ENCODE assay signal across 9 cellular contexts in genomic region chr1:92487078-92487605, GRCh38. TPM values are rescaled to one million over a fixed set of nuclear protein-coding genes. Genes with fewer than 3 reads are reported as not detected.
DNase-seq lines count a peak whose midpoint lies in the region; ATAC-seq and TF ChIP-seq lines count a peak whose summit lies in the region.
"Had no signal": no experiment of that assay in that cellular context is flagged by ENCODE, and none has a peak within 500 bp of the region (broad histone marks: within the 10 kb centered on the region; RNA-seq: fewer than 3 reads in every experiment).

No MANE protein-coding gene starts in this region.

- H3K4me3 Mint-ChIP-seq in H9 (peak overlapping the region; percentile 40 to 69), brain (peak overlapping the region; percentile 27 to 67 (median 39))
- H3K4me3 Mint-ChIP-seq in natural killer cell treated with Interleukin-12 subunit alpha and Interleukin-12 subunit beta and Interleukin-15 and Interleukin-18, amount 100 ng/mL, for 72 hours: peak overlapping the region; percentile 99

- H3K27me3 Mint-ChIP-seq in H9 (ENCODE audit: low read depth) (peaks cover 79% of the 10 kb centered on the region), brain (peaks cover 96% of the 10 kb centered on the region)
- H3K27me3 Mint-ChIP-seq in natural killer cell treated with Interleukin-12 subunit alpha and Interleukin-12 subunit beta and Interleukin-15 and Interleukin-18, amount 100 ng/mL, for 72 hours: no peaks in the 10 kb centered on the region

- H3K18ac ChIP-seq in H9 (ENCODE audit: insufficient read length, low read depth, low read length): no peak overlapping the region

- no peak overlapping the region for H2BK15ac ChIP-seq in H9 (ENCODE audit: low read depth, low read length)

- no CpG with 5 or more reads among the region's 7 CpGs for WGBS in H9 (ENCODE audit: extremely low coverage, insufficient read length, low lambda C conversion rate)

- H4K8ac ChIP-seq in H9 (replicated peaks; ENCODE audit: insufficient read length, low read depth, low read length): no peak overlapping the region

- H3K14ac ChIP-seq in H9 (ENCODE audit: insufficient read depth, low read length): no peak overlapping the region

- H2BK12ac ChIP-seq in H9 (ENCODE audit: insufficient read length, low read depth, low read length): no peak overlapping the region

- H3K27ac Mint-ChIP-seq in H9 (no peak overlapping the region), brain (no peak overlapping the region)
- H3K27ac Mint-ChIP-seq in natural killer cell treated with Interleukin-12 subunit alpha and Interleukin-12 subunit beta and Interleukin-15 and Interleukin-18, amount 100 ng/mL, for 72 hours: peak overlapping the region; percentile 88 to 96

- DNase-seq in H9 (no peak), NCI-H2171 treated with DMSO at 0.1 percent for 48 hours (lab: John Stamatoyannopoulos, UW) (no peak)
- no peak for DNase-seq in natural killer cell treated with Interleukin-12 subunit alpha and Interleukin-12 subunit beta and Interleukin-15 and Interleukin-18, amount 100 ng/mL, for 72 hours (ENCODE audit: low spot score)
- DNase-seq in activated CD4-positive, alpha-beta T cell treated with anti-CD3 and anti-CD28 coated beads, Interleukin-2, amount 50 U/mL, for 1 hour: no peak
- DNase-seq: NCI-H446 had no signal

- peaks cover 36% of the 10 kb centered on the region for H3K23me2 ChIP-seq in H9 (ENCODE audit: insufficient read length, low read depth, low read length, poor library complexity, severe bottlenecking)

- H3K79me2 ChIP-seq in H9 (ENCODE audit: insufficient read depth, low read length): no peaks in the 10 kb centered on the region

- H3K27me3 ChIP-seq in BLaER1 treated with 17β-estradiol and CSF1 and Interleukin-3, amounts not matched to agents 10 nM and 100 nM: peaks cover 14 to 52% (median 15%) of the 10 kb centered on the region in 11 experiments; a peak in 19 of 22 replicates
- peaks cover 57% of the 10 kb centered on the region for H3K27me3 ChIP-seq in H9 (ENCODE audit: insufficient read depth, low read length)

- TF ChIP-seq CTCF in H9 (conservative IDR thresholded peaks at IDR 0.05): no peak
- no peak for TF ChIP-seq CTCF in brain (conservative IDR thresholded peaks at IDR 0.05)

- H3K36me3 Mint-ChIP-seq in H9 (ENCODE audit: insufficient read depth in 1 of 3, low read depth in 3 of 3): peaks cover 0 to 2% (median 0%) of the 10 kb centered on the region in 3 experiments; a peak in 1 of 7 replicates
- no peaks in the 10 kb centered on the region for H3K36me3 Mint-ChIP-seq in brain
- H3K36me3 Mint-ChIP-seq in natural killer cell treated with Interleukin-12 subunit alpha and Interleukin-12 subunit beta and Interleukin-15 and Interleukin-18, amount 100 ng/mL, for 72 hours: no peaks in the 10 kb centered on the region

- H3K79me1 ChIP-seq in H9 (ENCODE audit: insufficient read depth, low read depth, low read length, poor library complexity, severe bottlenecking): no peaks in the 10 kb centered on the region

- 0 out of 22 replicates have a peak, but pooled peaks cover 0 to 2% (median 0%) of the 10 kb centered on the region in 11 experiments for H3K9me3 ChIP-seq in BLaER1 treated with 17β-estradiol and CSF1 and Interleukin-3, amounts not matched to agents 10 nM and 100 nM (replicated peaks in 1 of 11)
- H3K9me3 ChIP-seq in H9 (ENCODE audit: control insufficient read depth, low read depth, low read length): no peaks in the 10 kb centered on the region

- peak overlapping the region; percentile 87 to 100 (median 99) for H3K4me2 ChIP-seq in BLaER1 treated with 17β-estradiol and CSF1 and Interleukin-3, amounts not matched to agents 10 nM and 100 nM
- H3K4me2 ChIP-seq in H9 (ENCODE audit: insufficient read depth, insufficient read length, low read length): peak overlapping the region; percentile 74

- H3K56ac ChIP-seq in H9 (ENCODE audit: insufficient read length, low read depth, low read length): no peak overlapping the region

- no peak overlapping the region for H3T11ph ChIP-seq in H9 (ENCODE audit: low read length)

- H3K4me1 Mint-ChIP-seq in H9: peaks cover 19 to 26% of the 10 kb centered on the region in 2 experiments
- peaks cover 36% of the 10 kb centered on the region for H3K4me1 Mint-ChIP-seq in brain
- H3K4me1 Mint-ChIP-seq in natural killer cell treated with Interleukin-12 subunit alpha and Interleukin-12 subunit beta and Interleukin-15 and Interleukin-18, amount 100 ng/mL, for 72 hours (ENCODE audit: low read depth in 2 of 2): peaks cover 28 to 33% of the 10 kb centered on the region in 2 donors

- peaks cover 14 to 42% (median 31%) of the 10 kb centered on the region in 10 experiments; a peak in 18 of 20 replicates for H3K4me1 ChIP-seq in BLaER1 treated with 17β-estradiol and CSF1 and Interleukin-3, amounts not matched to agents 10 nM and 100 nM
- H3K4me1 ChIP-seq in H9 (ENCODE audit: insufficient read depth, low read length): no peaks in the 10 kb centered on the region

- ATAC-seq in natural killer cell treated with Interleukin-12 subunit alpha and Interleukin-12 subunit beta and Interleukin-15 and Interleukin-18, amount 100 ng/mL, for 72 hours: no peak
- ATAC-seq in GM19023 (IDR thresholded peaks at IDR 0.05; ENCODE audit: unreplicated experiment) (no peak), HG03039 (IDR thresholded peaks at IDR 0.05; ENCODE audit: unreplicated experiment) (no peak)

- H3K9me3 Mint-ChIP-seq in H9 (peaks cover 0 to 4% of the 10 kb centered on the region in 2 experiments; a peak in 1 of 5 replicates), brain (no peaks in the 10 kb centered on the region)
- H3K9me3 Mint-ChIP-seq in natural killer cell treated with Interleukin-12 subunit alpha and Interleukin-12 subunit beta and Interleukin-15 and Interleukin-18, amount 100 ng/mL, for 72 hours: no peaks in the 10 kb centered on the region

- peak overlapping the region in 8 of 11 experiments; percentile 84 to 94 (median 93); a peak in 16 of 22 replicates for H3K27ac ChIP-seq in BLaER1 treated with 17β-estradiol and CSF1 and Interleukin-3, amounts not matched to agents 10 nM and 100 nM
- no peak overlapping the region for H3K27ac ChIP-seq in H9 (ENCODE audit: insufficient read length, low read depth, low read length)

- no peak overlapping the region for H2AK5ac ChIP-seq in H9 (ENCODE audit: insufficient read length, low read length)

- H4K91ac ChIP-seq in H9 (ENCODE audit: insufficient read length, low read depth, low read length): no peak overlapping the region

- H3K4ac ChIP-seq in H9 (ENCODE audit: low read depth, low read length): no peak overlapping the region

- peak overlapping the region in 10 of 11 experiments; percentile 57 to 93 (median 90); a peak in 19 of 22 replicates for H3K9ac ChIP-seq in BLaER1 treated with 17β-estradiol and CSF1 and Interleukin-3, amounts not matched to agents 10 nM and 100 nM
- H3K9ac ChIP-seq in H9 (ENCODE audit: extremely low read depth, insufficient read length, low read length): no peak overlapping the region

- H4K20me1 ChIP-seq in BLaER1 treated with 17β-estradiol and CSF1 and Interleukin-3, amounts not matched to agents 10 nM and 100 nM: peaks cover 0 to 17% (median 12%) of the 10 kb centered on the region in 11 experiments; a peak in 8 of 22 replicates
- no peaks in the 10 kb centered on the region for H4K20me1 ChIP-seq in H9 (ENCODE audit: control insufficient read depth, insufficient read depth, insufficient read length)

- H2BK5ac ChIP-seq in H9 (ENCODE audit: insufficient read length, low read length): no peak overlapping the region

- peak overlapping the region; percentile 68 to 90 (median 76) for H3K4me3 ChIP-seq in BLaER1 treated with 17β-estradiol and CSF1 and Interleukin-3, amounts not matched to agents 10 nM and 100 nM

- H2BK120ac ChIP-seq in H9 (ENCODE audit: low read depth, low read length, poor library complexity, severe bottlenecking): no peak overlapping the region

- peaks cover 0 to 4% (median 0%) of the 10 kb centered on the region in 11 experiments; a peak in 5 of 22 replicates for H3K36me3 ChIP-seq in BLaER1 treated with 17β-estradiol and CSF1 and Interleukin-3, amounts not matched to agents 10 nM and 100 nM

- H4K5ac ChIP-seq in H9 (ENCODE audit: insufficient read length, low read depth, low read length): no peak overlapping the region

- no peak overlapping the region for H2AFZ ChIP-seq in H9 (ENCODE audit: low read length)

- no peak overlapping the region for H3K23ac ChIP-seq in H9 (ENCODE audit: insufficient read length, low read depth, low read length)

- H2BK20ac ChIP-seq in H9 (ENCODE audit: low read depth, low read length, poor library complexity, severe bottlenecking): no peak overlapping the region

RNA-seq across cellular contexts. Expression of gene GFI1, which starts 0.4 kb away (rescaled TPM):
- 0.11 TPM in 1 of 2 replicates, not detected in the other for total RNA-seq in H9 (2021)
- polyA plus RNA-seq in brain (ENCODE audit: insufficient read depth, low read depth, low replicate concordance): not detected
- total RNA-seq in natural killer cell treated with Interleukin-12 subunit alpha and Interleukin-12 subunit beta and Interleukin-15 and Interleukin-18, amount 100 ng/mL, for 72 hours: 10 to 100 TPM; 35.4 to 78.5 TPM

Comparison
In these comparisons a context has a peak if more than half of its experiments do, and no peak if none do; other contexts are left out.
1. H3K27ac Mint-ChIP-seq: peak in natural killer cell treated with Interleukin-12 subunit alpha and Interleukin-12 subunit beta and Interleukin-15 and Interleukin-18, amount 100 ng/mL, for 72 hours (2 of 2); none in H9 (0 of 3) and brain (0 of 5).
2. H3K4me3 Mint-ChIP-seq: peak in every context shown above with its lines; median percentile 99 in natural killer cell treated with Interleukin-12 subunit alpha and Interleukin-12 subunit beta and Interleukin-15 and Interleukin-18, amount 100 ng/mL, for 72 hours; 54 in H9; 39 in brain.
3. RNA of gene GFI1, which starts 0.4 kb away (total RNA-seq): 35.4 to 78.5 TPM in natural killer cell treated with Interleukin-12 subunit alpha and Interleukin-12 subunit beta and Interleukin-15 and Interleukin-18, amount 100 ng/mL, for 72 hours; 0.11 TPM in H9; every median in the first group is over 10 times any median in the second.